ENCODE assay signal across 8 cellular contexts in the genomic region with DNA sequence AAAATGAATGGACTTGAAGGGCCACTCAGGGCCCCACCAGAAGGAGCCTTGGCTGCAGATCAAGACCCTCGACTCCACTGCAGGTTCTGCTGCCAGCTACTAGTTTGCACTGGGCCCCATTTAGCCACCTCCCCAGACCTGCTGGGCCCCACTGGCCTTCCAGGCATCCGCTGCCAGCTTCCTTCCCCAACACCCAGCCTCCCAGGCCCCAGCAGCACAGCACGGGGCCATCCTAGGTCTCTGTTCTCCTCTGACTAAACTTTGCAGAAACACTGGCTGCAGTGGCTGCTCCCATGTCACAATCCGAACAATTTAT.
DNase-seq lines count a peak whose midpoint lies in the region; ATAC-seq, FAIRE-seq and TF ChIP-seq lines count a peak whose summit lies in the region.

No MANE protein-coding gene starts in this region.

- peak; percentile 45 for DNase-seq in activated naive CD4-positive, alpha-beta T cell treated with Interleukin-2 at 50 U/mL for 16 hours
- DNase-seq in activated naive CD4-positive, alpha-beta T cell (lab: John Stamatoyannopoulos, UW) = no peak
- DNase-seq in activated T-cell treated with anti-CD3 and anti-CD28 coated beads, Interleukin-2, amount 50 U/mL, for 48 hours = peak; percentile 65 to 69
- DNase-seq in keratinocyte (ENCODE audit: low read depth, low spot score) (no peak), transverse colon (no peak), NCI-H128 (lab: John Stamatoyannopoulos, UW; ENCODE audit: unreplicated experiment) (no peak), NCI-H82 (lab: John Stamatoyannopoulos, UW) (no peak)

- no peak overlapping the region for H2AFZ ChIP-seq in keratinocyte (ENCODE audit: control insufficient read depth, low read length)

- no peak overlapping the region for H3K4me2 ChIP-seq in keratinocyte (ENCODE audit: control insufficient read depth, extremely low read depth, insufficient read depth, low read depth, low read length)

- FAIRE-seq in keratinocyte (lab: Jason Lieb, UNC) = no peak

- no peak for TF ChIP-seq CTCF in keratinocyte (optimal IDR thresholded peaks at IDR 0.05 in 1 of 3, IDR thresholded peaks at IDR 0.05 in 1 of 3, conservative IDR thresholded peaks at IDR 0.05 in 1 of 3; ENCODE audit: extremely low read depth in 1 of 3, insufficient read depth in 2 of 3, low read length in 3 of 3)
- TF ChIP-seq CTCF in transverse colon (IDR thresholded peaks at IDR 0.05) = no peak

- no peak for ATAC-seq in HG03025 (IDR thresholded peaks at IDR 0.05; ENCODE audit: low FRiP score, unreplicated experiment)

- H3K4me1 ChIP-seq in keratinocyte (ENCODE audit: control insufficient read depth, extremely low read depth, insufficient read depth, low read length) (peaks cover 64% of the 10 kb centered on the region), transverse colon (peaks cover 35 to 83% (median 52%) of the 10 kb centered on the region in 4 donors)

- in situ Hi-C loops in transverse colon (cut with MboI; ENCODE audit: low pct_ligation_motif_present in 1 of 4, low pct_unique_long_range_greater_than_20kb in 1 of 4, low sequenced_read_pairs in 3 of 4) = no loop called here

- peaks cover 12% of the 10 kb centered on the region for H3K79me2 ChIP-seq in keratinocyte (ENCODE audit: control insufficient read depth, insufficient read depth, low read length)

- H3K27me3 ChIP-seq in keratinocyte (ENCODE audit: control insufficient read depth, extremely low read depth, insufficient read depth, low read length) (no peaks in the 10 kb centered on the region), transverse colon (no peaks in the 10 kb centered on the region)

- dilution Hi-C loops in keratinocyte (cut with MboI; ENCODE audit: extremely low pct_ligation_motif_present, low sequenced_read_pairs) = no loop called here

- H3K27ac ChIP-seq in keratinocyte (ENCODE audit: control insufficient read depth, insufficient read depth, low read length) (peak overlapping the region; percentile 42), transverse colon (peak overlapping the region; percentile 55 to 67 (median 60))

- no peak for TF ChIP-seq EP300 in transverse colon (IDR thresholded peaks at IDR 0.05; ENCODE audit: low read depth)

- H4K20me1 ChIP-seq in keratinocyte (ENCODE audit: control insufficient read depth, extremely low read depth, insufficient read depth, low read length) = no peaks in the 10 kb centered on the region

- H3K36me3 ChIP-seq in keratinocyte (ENCODE audit: control insufficient read depth in 2 of 2, extremely low read depth in 1 of 2, insufficient read depth in 2 of 2, low read length in 2 of 2) (no peaks in the 10 kb centered on the region), transverse colon (no peaks in the 10 kb centered on the region)

- H3K4me3 ChIP-seq in keratinocyte (ENCODE audit: control insufficient read depth in 2 of 3, extremely low read depth in 1 of 3, insufficient read depth in 2 of 3, low read depth in 1 of 3, low read length in 3 of 3) = no peak overlapping the region
- H3K4me3 ChIP-seq in transverse colon = no peak overlapping the region

- H3K9me3 ChIP-seq in keratinocyte (ENCODE audit: control insufficient read depth, low read depth, low read length) (no peaks in the 10 kb centered on the region), transverse colon (no peaks in the 10 kb centered on the region)

- no peak overlapping the region for H3K9ac ChIP-seq in keratinocyte (ENCODE audit: control insufficient read depth, extremely low read depth, insufficient read depth, low read length)

- no peak for TF ChIP-seq POLR2A in transverse colon (IDR thresholded peaks at IDR 0.05)

- intact Hi-C loops in transverse colon (cut with DNase I; ENCODE audit: low total_unique reads) = no loop called here

- WGBS in transverse colon (ENCODE audit: low coverage in 1 of 2), 2 donors = 68% methylated on average over 4 of the region's 4 CpGs; no CpG with 5 or more reads in 1 of the 2 donors

- no peaks in the 10 kb centered on the region for H3K9me1 ChIP-seq in keratinocyte (ENCODE audit: control insufficient read depth, extremely low read depth, insufficient read depth, low read length)

Comparison
In these comparisons a context has a peak if more than half of its experiments do, and no peak if none do; other contexts are left out.
1. DNase-seq: peak in activated naive CD4-positive, alpha-beta T cell treated with Interleukin-2 at 50 U/mL for 16 hours (single experiment) and activated T-cell treated with anti-CD3 and anti-CD28 coated beads, Interleukin-2, amount 50 U/mL, for 48 hours (2 of 2); none in activated naive CD4-positive, alpha-beta T cell (0 of 4), keratinocyte (single experiment), transverse colon (single experiment), NCI-H128 (single experiment) and NCI-H82 (single experiment).